Comparison of ENCODE assay signal across 1 cellular context in the genomic region with DNA sequence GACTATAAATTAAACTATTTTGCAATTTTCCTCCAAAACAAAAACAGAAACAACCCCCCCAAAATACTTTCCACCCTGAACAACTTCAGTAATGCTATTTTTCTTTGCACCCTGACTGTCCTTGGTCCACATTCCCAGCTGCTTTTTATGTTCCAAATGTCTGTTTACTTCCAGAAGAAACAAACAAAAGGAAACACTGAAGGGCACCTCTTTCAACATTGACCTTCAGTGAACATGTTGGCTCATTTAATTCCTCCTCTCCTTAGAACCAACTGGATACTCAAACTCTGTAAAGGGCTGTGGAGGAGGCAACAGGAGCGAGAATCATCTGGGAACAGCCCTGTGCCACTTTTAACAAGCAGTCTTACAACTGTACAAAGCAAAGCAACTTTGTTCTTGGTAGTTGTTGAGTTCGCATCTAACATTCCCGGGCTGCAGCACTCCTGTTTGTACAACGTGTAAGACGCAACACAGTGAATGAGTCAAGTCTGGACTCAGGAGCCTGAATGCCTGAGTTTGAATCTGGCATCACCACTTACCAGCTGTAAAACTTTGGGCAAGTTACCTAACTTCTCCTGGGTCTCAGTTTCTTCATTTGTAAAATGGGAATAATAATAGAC.
TF ChIP-seq lines count a peak whose summit lies in the region.

No MANE protein-coding gene starts in this region.

TF ChIP-seq in HepG2, 621 proteins besides CTCF, POLR2A, EP300 and RAD21 (continued from another document and continues in another):
- TF ChIP-seq, protein P1, sequence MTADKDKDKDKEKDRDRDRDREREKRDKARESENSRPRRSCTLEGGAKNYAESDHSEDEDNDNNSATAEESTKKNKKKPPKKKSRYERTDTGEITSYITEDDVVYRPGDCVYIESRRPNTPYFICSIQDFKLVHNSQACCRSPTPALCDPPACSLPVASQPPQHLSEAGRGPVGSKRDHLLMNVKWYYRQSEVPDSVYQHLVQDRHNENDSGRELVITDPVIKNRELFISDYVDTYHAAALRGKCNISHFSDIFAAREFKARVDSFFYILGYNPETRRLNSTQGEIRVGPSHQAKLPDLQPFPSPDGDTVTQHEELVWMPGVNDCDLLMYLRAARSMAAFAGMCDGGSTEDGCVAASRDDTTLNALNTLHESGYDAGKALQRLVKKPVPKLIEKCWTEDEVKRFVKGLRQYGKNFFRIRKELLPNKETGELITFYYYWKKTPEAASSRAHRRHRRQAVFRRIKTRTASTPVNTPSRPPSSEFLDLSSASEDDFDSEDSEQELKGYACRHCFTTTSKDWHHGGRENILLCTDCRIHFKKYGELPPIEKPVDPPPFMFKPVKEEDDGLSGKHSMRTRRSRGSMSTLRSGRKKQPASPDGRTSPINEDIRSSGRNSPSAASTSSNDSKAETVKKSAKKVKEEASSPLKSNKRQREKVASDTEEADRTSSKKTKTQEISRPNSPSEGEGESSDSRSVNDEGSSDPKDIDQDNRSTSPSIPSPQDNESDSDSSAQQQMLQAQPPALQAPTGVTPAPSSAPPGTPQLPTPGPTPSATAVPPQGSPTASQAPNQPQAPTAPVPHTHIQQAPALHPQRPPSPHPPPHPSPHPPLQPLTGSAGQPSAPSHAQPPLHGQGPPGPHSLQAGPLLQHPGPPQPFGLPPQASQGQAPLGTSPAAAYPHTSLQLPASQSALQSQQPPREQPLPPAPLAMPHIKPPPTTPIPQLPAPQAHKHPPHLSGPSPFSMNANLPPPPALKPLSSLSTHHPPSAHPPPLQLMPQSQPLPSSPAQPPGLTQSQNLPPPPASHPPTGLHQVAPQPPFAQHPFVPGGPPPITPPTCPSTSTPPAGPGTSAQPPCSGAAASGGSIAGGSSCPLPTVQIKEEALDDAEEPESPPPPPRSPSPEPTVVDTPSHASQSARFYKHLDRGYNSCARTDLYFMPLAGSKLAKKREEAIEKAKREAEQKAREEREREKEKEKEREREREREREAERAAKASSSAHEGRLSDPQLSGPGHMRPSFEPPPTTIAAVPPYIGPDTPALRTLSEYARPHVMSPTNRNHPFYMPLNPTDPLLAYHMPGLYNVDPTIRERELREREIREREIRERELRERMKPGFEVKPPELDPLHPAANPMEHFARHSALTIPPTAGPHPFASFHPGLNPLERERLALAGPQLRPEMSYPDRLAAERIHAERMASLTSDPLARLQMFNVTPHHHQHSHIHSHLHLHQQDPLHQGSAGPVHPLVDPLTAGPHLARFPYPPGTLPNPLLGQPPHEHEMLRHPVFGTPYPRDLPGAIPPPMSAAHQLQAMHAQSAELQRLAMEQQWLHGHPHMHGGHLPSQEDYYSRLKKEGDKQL (CRISPR knock-in tag; IDR thresholded peaks at IDR 0.05; ENCODE audit: low read depth), result no peak
- TF ChIP-seq, protein P2, sequence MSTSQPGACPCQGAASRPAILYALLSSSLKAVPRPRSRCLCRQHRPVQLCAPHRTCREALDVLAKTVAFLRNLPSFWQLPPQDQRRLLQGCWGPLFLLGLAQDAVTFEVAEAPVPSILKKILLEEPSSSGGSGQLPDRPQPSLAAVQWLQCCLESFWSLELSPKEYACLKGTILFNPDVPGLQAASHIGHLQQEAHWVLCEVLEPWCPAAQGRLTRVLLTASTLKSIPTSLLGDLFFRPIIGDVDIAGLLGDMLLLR (CRISPR knock-in tag; IDR thresholded peaks at IDR 0.05), result no peak
- TF ChIP-seq PHF8 (CRISPR knock-in tag; IDR thresholded peaks at IDR 0.05) (no peak), ZNF430 (CRISPR knock-in tag; IDR thresholded peaks at IDR 0.05) (no peak), ELF4 (CRISPR knock-in tag; IDR thresholded peaks at IDR 0.05; ENCODE audit: borderline replicate concordance) (no peak), ZBTB21 (CRISPR knock-in tag; IDR thresholded peaks at IDR 0.05) (no peak), FOXK2 (IDR thresholded peaks at IDR 0.05) (no peak), KAT2B (IDR thresholded peaks at IDR 0.05; ENCODE audit: borderline replicate concordance, low read depth, low read length) (no peak), ZKSCAN8 (CRISPR knock-in tag; IDR thresholded peaks at IDR 0.05; ENCODE audit: borderline replicate concordance) (no peak), SIX4 (CRISPR knock-in tag; IDR thresholded peaks at IDR 0.05) (no peak), ZNF232 (CRISPR knock-in tag; IDR thresholded peaks at IDR 0.05; ENCODE audit: borderline replicate concordance) (no peak), TARDBP (CRISPR knock-in tag; IDR thresholded peaks at IDR 0.05) (no peak), ZNF253 (CRISPR knock-in tag; IDR thresholded peaks at IDR 0.05; ENCODE audit: borderline replicate concordance) (no peak), HOXA9 (CRISPR knock-in tag; IDR thresholded peaks at IDR 0.05; ENCODE audit: borderline replicate concordance) (no peak), DNMT1 (CRISPR knock-in tag; IDR thresholded peaks at IDR 0.05) (no peak), ATRX (CRISPR knock-in tag; IDR thresholded peaks at IDR 0.05; ENCODE audit: borderline replicate concordance) (no peak), ZNF101 (CRISPR knock-in tag; IDR thresholded peaks at IDR 0.05; ENCODE audit: borderline replicate concordance, low read depth) (no peak), GABPA (IDR thresholded peaks at IDR 0.05; ENCODE audit: low read depth, low read length) (no peak), GABPA (CRISPR knock-in tag; IDR thresholded peaks at IDR 0.05; ENCODE audit: low read depth) (no peak), ZNF781 (CRISPR knock-in tag; IDR thresholded peaks at IDR 0.05; ENCODE audit: borderline replicate concordance, not compliant biosample characterization) (no peak), YEATS4 (CRISPR knock-in tag; IDR thresholded peaks at IDR 0.05; ENCODE audit: borderline replicate concordance) (no peak), FOSL2 (CRISPR knock-in tag; IDR thresholded peaks at IDR 0.05) (0 out of 2 replicates have a peak, but pooled peaks have one; percentile 32), TGIF2 (CRISPR knock-in tag; IDR thresholded peaks at IDR 0.05) (no peak)
- TF ChIP-seq, protein P3, sequence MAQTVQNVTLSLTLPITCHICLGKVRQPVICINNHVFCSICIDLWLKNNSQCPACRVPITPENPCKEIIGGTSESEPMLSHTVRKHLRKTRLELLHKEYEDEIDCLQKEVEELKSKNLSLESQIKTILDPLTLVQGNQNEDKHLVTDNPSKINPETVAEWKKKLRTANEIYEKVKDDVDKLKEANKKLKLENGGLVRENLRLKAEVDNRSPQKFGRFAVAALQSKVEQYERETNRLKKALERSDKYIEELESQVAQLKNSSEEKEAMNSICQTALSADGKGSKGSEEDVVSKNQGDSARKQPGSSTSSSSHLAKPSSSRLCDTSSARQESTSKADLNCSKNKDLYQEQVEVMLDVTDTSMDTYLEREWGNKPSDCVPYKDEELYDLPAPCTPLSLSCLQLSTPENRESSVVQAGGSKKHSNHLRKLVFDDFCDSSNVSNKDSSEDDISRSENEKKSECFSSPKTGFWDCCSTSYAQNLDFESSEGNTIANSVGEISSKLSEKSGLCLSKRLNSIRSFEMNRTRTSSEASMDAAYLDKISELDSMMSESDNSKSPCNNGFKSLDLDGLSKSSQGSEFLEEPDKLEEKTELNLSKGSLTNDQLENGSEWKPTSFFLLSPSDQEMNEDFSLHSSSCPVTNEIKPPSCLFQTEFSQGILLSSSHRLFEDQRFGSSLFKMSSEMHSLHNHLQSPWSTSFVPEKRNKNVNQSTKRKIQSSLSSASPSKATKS (CRISPR knock-in tag; IDR thresholded peaks at IDR 0.05), result no peak
- TF ChIP-seq, protein P4, sequence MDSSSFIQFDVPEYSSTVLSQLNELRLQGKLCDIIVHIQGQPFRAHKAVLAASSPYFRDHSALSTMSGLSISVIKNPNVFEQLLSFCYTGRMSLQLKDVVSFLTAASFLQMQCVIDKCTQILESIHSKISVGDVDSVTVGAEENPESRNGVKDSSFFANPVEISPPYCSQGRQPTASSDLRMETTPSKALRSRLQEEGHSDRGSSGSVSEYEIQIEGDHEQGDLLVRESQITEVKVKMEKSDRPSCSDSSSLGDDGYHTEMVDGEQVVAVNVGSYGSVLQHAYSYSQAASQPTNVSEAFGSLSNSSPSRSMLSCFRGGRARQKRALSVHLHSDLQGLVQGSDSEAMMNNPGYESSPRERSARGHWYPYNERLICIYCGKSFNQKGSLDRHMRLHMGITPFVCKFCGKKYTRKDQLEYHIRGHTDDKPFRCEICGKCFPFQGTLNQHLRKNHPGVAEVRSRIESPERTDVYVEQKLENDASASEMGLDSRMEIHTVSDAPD (CRISPR knock-in tag; IDR thresholded peaks at IDR 0.05), result no peak
- TF ChIP-seq, protein P5, sequence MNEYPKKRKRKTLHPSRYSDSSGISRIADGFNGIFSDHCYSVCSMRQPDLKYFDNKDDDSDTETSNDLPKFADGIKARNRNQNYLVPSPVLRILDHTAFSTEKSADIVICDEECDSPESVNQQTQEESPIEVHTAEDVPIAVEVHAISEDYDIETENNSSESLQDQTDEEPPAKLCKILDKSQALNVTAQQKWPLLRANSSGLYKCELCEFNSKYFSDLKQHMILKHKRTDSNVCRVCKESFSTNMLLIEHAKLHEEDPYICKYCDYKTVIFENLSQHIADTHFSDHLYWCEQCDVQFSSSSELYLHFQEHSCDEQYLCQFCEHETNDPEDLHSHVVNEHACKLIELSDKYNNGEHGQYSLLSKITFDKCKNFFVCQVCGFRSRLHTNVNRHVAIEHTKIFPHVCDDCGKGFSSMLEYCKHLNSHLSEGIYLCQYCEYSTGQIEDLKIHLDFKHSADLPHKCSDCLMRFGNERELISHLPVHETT (CRISPR knock-in tag; conservative IDR thresholded peaks at IDR 0.05), result no peak
- TF ChIP-seq, protein P6, sequence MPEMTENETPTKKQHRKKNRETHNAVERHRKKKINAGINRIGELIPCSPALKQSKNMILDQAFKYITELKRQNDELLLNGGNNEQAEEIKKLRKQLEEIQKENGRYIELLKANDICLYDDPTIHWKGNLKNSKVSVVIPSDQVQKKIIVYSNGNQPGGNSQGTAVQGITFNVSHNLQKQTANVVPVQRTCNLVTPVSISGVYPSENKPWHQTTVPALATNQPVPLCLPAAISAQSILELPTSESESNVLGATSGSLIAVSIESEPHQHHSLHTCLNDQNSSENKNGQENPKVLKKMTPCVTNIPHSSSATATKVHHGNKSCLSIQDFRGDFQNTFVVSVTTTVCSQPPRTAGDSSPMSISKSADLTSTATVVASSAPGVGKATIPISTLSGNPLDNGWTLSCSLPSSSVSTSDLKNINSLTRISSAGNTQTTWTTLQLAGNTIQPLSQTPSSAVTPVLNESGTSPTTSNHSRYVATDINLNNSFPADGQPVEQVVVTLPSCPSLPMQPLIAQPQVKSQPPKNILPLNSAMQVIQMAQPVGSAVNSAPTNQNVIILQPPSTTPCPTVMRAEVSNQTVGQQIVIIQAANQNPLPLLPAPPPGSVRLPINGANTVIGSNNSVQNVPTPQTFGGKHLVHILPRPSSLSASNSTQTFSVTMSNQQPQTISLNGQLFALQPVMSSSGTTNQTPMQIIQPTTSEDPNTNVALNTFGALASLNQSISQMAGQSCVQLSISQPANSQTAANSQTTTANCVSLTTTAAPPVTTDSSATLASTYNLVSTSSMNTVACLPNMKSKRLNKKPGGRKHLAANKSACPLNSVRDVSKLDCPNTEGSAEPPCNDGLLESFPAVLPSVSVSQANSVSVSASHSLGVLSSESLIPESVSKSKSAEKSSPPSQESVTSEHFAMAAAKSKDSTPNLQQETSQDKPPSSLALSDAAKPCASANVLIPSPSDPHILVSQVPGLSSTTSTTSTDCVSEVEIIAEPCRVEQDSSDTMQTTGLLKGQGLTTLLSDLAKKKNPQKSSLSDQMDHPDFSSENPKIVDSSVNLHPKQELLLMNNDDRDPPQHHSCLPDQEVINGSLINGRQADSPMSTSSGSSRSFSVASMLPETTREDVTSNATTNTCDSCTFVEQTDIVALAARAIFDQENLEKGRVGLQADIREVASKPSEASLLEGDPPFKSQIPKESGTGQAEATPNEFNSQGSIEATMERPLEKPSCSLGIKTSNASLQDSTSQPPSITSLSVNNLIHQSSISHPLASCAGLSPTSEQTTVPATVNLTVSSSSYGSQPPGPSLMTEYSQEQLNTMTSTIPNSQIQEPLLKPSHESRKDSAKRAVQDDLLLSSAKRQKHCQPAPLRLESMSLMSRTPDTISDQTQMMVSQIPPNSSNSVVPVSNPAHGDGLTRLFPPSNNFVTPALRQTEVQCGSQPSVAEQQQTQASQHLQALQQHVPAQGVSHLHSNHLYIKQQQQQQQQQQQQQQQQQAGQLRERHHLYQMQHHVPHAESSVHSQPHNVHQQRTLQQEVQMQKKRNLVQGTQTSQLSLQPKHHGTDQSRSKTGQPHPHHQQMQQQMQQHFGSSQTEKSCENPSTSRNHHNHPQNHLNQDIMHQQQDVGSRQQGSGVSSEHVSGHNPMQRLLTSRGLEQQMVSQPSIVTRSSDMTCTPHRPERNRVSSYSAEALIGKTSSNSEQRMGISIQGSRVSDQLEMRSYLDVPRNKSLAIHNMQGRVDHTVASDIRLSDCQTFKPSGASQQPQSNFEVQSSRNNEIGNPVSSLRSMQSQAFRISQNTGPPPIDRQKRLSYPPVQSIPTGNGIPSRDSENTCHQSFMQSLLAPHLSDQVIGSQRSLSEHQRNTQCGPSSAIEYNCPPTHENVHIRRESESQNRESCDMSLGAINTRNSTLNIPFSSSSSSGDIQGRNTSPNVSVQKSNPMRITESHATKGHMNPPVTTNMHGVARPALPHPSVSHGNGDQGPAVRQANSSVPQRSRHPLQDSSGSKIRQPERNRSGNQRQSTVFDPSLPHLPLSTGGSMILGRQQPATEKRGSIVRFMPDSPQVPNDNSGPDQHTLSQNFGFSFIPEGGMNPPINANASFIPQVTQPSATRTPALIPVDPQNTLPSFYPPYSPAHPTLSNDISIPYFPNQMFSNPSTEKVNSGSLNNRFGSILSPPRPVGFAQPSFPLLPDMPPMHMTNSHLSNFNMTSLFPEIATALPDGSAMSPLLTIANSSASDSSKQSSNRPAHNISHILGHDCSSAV (CRISPR knock-in tag; IDR thresholded peaks at IDR 0.05; ENCODE audit: borderline replicate concordance), result no peak
- TF ChIP-seq, protein P7, sequence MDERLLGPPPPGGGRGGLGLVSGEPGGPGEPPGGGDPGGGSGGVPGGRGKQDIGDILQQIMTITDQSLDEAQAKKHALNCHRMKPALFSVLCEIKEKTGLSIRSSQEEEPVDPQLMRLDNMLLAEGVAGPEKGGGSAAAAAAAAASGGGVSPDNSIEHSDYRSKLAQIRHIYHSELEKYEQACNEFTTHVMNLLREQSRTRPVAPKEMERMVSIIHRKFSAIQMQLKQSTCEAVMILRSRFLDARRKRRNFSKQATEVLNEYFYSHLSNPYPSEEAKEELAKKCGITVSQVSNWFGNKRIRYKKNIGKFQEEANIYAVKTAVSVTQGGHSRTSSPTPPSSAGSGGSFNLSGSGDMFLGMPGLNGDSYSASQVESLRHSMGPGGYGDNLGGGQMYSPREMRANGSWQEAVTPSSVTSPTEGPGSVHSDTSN (CRISPR knock-in tag; IDR thresholded peaks at IDR 0.05), result no peak
- TF ChIP-seq, protein P8, sequence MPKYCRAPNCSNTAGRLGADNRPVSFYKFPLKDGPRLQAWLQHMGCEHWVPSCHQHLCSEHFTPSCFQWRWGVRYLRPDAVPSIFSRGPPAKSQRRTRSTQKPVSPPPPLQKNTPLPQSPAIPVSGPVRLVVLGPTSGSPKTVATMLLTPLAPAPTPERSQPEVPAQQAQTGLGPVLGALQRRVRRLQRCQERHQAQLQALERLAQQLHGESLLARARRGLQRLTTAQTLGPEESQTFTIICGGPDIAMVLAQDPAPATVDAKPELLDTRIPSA (CRISPR knock-in tag; IDR thresholded peaks at IDR 0.05; ENCODE audit: borderline replicate concordance), result no peak
- TF ChIP-seq, protein P9, sequence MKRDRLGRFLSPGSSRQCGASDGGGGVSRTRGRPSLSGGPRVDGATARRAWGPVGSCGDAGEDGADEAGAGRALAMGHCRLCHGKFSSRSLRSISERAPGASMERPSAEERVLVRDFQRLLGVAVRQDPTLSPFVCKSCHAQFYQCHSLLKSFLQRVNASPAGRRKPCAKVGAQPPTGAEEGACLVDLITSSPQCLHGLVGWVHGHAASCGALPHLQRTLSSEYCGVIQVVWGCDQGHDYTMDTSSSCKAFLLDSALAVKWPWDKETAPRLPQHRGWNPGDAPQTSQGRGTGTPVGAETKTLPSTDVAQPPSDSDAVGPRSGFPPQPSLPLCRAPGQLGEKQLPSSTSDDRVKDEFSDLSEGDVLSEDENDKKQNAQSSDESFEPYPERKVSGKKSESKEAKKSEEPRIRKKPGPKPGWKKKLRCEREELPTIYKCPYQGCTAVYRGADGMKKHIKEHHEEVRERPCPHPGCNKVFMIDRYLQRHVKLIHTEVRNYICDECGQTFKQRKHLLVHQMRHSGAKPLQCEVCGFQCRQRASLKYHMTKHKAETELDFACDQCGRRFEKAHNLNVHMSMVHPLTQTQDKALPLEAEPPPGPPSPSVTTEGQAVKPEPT (CRISPR knock-in tag; IDR thresholded peaks at IDR 0.05; ENCODE audit: low read depth), result no peak
